In genomic region chr1:117189726-117190125, GRCh38 we compare ENCODE assay signal across 10 cellular contexts. TPM values are rescaled to one million over a fixed set of nuclear protein-coding genes. Genes with fewer than 3 reads are reported as not detected.
"Had no signal": no experiment of that assay in that cellular context is flagged by ENCODE, and none has a peak within 500 bp of the region (broad histone marks: within the 10 kb centered on the region; RNA-seq: fewer than 3 reads in every experiment).

No MANE protein-coding gene starts in this region.

- ATAC-seq: HepG2 had no signal

- H3K4me3 Mint-ChIP-seq: H9, IgD-negative memory B cell had no signal

- FAIRE-seq: H54, HepG2 had no signal

- H3K4me3 ChIP-seq: GM23248 had no signal

- H3K9ac ChIP-seq: GM23248, KMS-11 had no signal

- H3K4me1 Mint-ChIP-seq: IgD-negative memory B cell had no signal

- H3K27ac ChIP-seq: GM23248, HL-60, KMS-11 had no signal

- H3K4me2 ChIP-seq: KMS-11 had no signal

- DNase-seq: GM23248, GOT3, H9, HCEC 1CT had no signal

- H2AFZ ChIP-seq: GM23248 had no signal

RNA-seq across cellular contexts. Expression of gene VTCN1, which starts 21.0 kb away (rescaled TPM):
- total RNA-seq: GM23248, HepG2, HT1080 had no signal
- polyA plus RNA-seq: GM23248, HepG2, IgD-negative memory B cell had no signal
